In the genomic region with DNA sequence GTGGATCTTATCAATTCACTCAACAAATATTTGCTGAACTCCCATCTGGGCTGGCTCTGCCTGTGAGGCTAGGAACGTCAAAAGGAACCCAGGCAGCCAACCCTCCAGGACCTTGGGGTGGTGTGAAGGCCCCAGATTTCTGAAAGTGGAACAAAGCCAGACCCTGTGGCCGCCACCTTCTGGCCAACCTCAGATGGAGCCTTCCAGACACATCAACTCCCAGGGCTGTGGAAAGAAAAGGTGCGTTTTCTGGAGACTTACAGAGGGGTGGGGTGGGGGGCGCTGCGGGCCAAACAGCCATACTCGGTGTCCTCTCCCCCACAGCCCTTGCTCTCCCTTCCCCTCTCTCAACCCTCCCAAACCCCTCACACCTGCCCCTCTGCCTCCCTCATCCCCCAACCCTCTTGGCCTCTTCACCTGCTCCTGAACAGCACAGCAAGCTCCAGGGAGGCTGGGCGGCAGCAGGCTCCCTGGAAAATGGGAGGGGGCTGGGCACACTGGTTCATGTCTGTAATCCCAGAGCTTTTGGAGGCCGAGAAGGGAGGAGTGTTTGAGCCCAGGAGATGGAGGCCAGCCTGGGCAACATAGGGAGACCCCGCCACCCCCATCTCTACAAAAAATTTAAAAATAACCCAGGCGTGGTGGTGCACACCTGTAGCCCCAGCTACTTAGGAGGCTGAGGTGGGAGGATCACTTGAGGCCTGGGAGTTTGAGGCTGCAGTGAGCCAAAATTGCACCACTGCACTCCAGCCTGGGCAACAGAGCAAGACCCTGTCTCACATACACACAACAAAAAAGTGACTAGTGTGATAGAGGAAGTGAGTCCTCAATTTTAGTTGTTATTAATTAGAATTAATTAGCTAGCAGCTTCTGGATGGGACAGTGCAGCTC, we compare ENCODE assay signal across 15 cellular contexts. TPM values are rescaled to one million over a fixed set of nuclear protein-coding genes. Genes with fewer than 3 reads are reported as not detected.
DNase-seq lines count a peak whose midpoint lies in the region; ATAC-seq and TF ChIP-seq lines count a peak whose summit lies in the region.
"Had no signal": no experiment of that assay in that cellular context is flagged by ENCODE, and none has a peak within 500 bp of the region (broad histone marks: within the 10 kb centered on the region; RNA-seq: fewer than 3 reads in every experiment).

No MANE protein-coding gene starts in this region.

- no peak overlapping the region for H2AFZ ChIP-seq in OCI-LY7 (ENCODE audit: low read length)
- no peak overlapping the region for H2AFZ ChIP-seq in fibroblast of lung (ENCODE audit: low read length)

- H3K79me2 ChIP-seq in OCI-LY7 (ENCODE audit: insufficient read depth, low read depth, low read length): no peaks in the 10 kb centered on the region
- no peaks in the 10 kb centered on the region for H3K79me2 ChIP-seq in fibroblast of lung (ENCODE audit: control insufficient read depth, insufficient read depth, low read length)

- H3K4me3 Mint-ChIP-seq in natural killer cell: no peak overlapping the region

- no peak overlapping the region for H3K4me2 ChIP-seq in OCI-LY7 (ENCODE audit: low read length)
- H3K4me2 ChIP-seq in fibroblast of lung (ENCODE audit: extremely low read depth, insufficient read depth, low read length): no peak overlapping the region

- BruUV-seq in OCI-LY7 (replicated peaks; lab: Mats Ljungman, UMichigan): no TSS peak

- H3K9me3 ChIP-seq in cardiac muscle cell (ENCODE audit: low read depth) (no peaks in the 10 kb centered on the region), OCI-LY7 (ENCODE audit: low read length) (no peaks in the 10 kb centered on the region), fibroblast of lung (ENCODE audit: control insufficient read depth, insufficient read depth, low read depth, low read length) (no peaks in the 10 kb centered on the region), tibial nerve (peaks cover 0 to 4% (median 0%) of the 10 kb centered on the region in 4 donors)
- H3K9me3 ChIP-seq in effector memory CD4-positive, alpha-beta T cell (ENCODE audit: control insufficient read depth, low read length): no peaks in the 10 kb centered on the region
- H3K9me3 ChIP-seq: gastroesophageal sphincter, ovary had no signal

- no peak overlapping the region for H3K9ac ChIP-seq in fibroblast of lung (ENCODE audit: insufficient read depth, low read length)

- no peak for DNase-seq in cardiac muscle cell (ENCODE audit: low read depth in 1 of 2, low spot score in 1 of 2)
- DNase-seq in cardiac septum (ENCODE audit: low spot score): no peak
- DNase-seq in OCI-LY7 (ENCODE audit: low spot score): no peak
- no peak for DNase-seq in fibroblast of lung (ENCODE audit: low read depth in 2 of 2)
- DNase-seq in effector memory CD4-positive, alpha-beta T cell: no peak
- DNase-seq in tibial nerve (ENCODE audit: low spot score in 2 of 2): no peak
- DNase-seq in natural killer cell: no peak
- DNase-seq: activated gamma-delta T cell; NCI-H1930; stimulated activated CD4-positive, alpha-beta T cell treated with anti-CD3 and anti-CD28 coated beads, Interleukin-12 subunit alpha, Interleukin-12 subunit beta, amount 100 ng/mL, for 4 hours had no signal

- WGBS in tibial nerve, 2 donors: 70 to 75% methylated on average over 10 of the region's 10 CpGs

- ATAC-seq in natural killer cell (no peak), HG02798 (IDR thresholded peaks at IDR 0.05; ENCODE audit: poor library complexity, unreplicated experiment) (no peak)

- intact Hi-C loops in cardiac septum (cut with DNase I) (no loop called here), OCI-LY7 (cut with micrococcal nuclease; ENCODE audit: unreplicated experiment) (no loop called here), natural killer cell (cut with micrococcal nuclease) (no loop called here)

- POLR2A ChIA-PET in OCI-LY7 (lab: Charles Lee): interaction anchor here (0.5 to 0.7 kb wide), 2 partner anchors 12 to 107 kb away, joined by 5 read pairs; no protein-coding TSS in a partner anchor

- no peak for TF ChIP-seq POLR2A in tibial nerve (IDR thresholded peaks at IDR 0.05)

- no peaks in the 10 kb centered on the region for H3K9me3 Mint-ChIP-seq in natural killer cell
- H3K9me3 Mint-ChIP-seq: brain had no signal

- H3K27me3 Mint-ChIP-seq in natural killer cell (ENCODE audit: low read depth in 2 of 2): peaks cover 0 to 3% of the 10 kb centered on the region in 2 donors

- H3K9me2 ChIP-seq in OCI-LY7 (ENCODE audit: insufficient read depth, low read length): no peaks in the 10 kb centered on the region

- H3K27ac ChIP-seq in cardiac muscle cell (no peak overlapping the region), OCI-LY7 (ENCODE audit: low read depth, low read length, poor library complexity, severe bottlenecking) (no peak overlapping the region), fibroblast of lung (ENCODE audit: insufficient read depth, low read length) (no peak overlapping the region), tibial nerve (no peak overlapping the region)
- H3K27ac ChIP-seq in effector memory CD4-positive, alpha-beta T cell (ENCODE audit: insufficient read depth, low read length, poor library complexity, severe bottlenecking): no peak overlapping the region
- H3K27ac ChIP-seq: ovary, SK-N-MC had no signal

- H3K27ac Mint-ChIP-seq in natural killer cell: no peak overlapping the region

- H3K27me3 ChIP-seq in cardiac muscle cell (no peaks in the 10 kb centered on the region), fibroblast of lung (ENCODE audit: control insufficient read depth, insufficient read depth, low read length) (peaks cover 6% of the 10 kb centered on the region), tibial nerve (no peaks in the 10 kb centered on the region)
- no peaks in the 10 kb centered on the region for H3K27me3 ChIP-seq in effector memory CD4-positive, alpha-beta T cell (replicated peaks; ENCODE audit: control insufficient read depth, insufficient read depth, low read length, poor library complexity, severe bottlenecking)
- H3K27me3 ChIP-seq: ovary had no signal

- H3K4me3 ChIP-seq in cardiac muscle cell: no peak overlapping the region
- H3K4me3 ChIP-seq in OCI-LY7 (ENCODE audit: low read depth, low read length, poor library complexity, severe bottlenecking): no peak overlapping the region
- no peak overlapping the region for H3K4me3 ChIP-seq in fibroblast of lung (replicated peaks in 1 of 4; ENCODE audit: control extremely low read depth in 1 of 4, insufficient read depth in 1 of 4, low read depth in 3 of 4, low read length in 4 of 4)
- no peak overlapping the region for H3K4me3 ChIP-seq in effector memory CD4-positive, alpha-beta T cell (ENCODE audit: insufficient read depth, low read depth, low read length, poor library complexity, severe bottlenecking)
- H3K4me3 ChIP-seq in tibial nerve: no peak overlapping the region
- H3K4me3 ChIP-seq: ovary had no signal

- H4K20me1 ChIP-seq in OCI-LY7 (ENCODE audit: insufficient read depth, low read length): no peaks in the 10 kb centered on the region
- H4K20me1 ChIP-seq in fibroblast of lung (ENCODE audit: control insufficient read depth, extremely low read depth, insufficient read depth, low read length): no peaks in the 10 kb centered on the region

- CTCF ChIA-PET in OCI-LY7 (lab: Charles Lee; ENCODE audit: unreplicated experiment): no interaction called here

- TF ChIP-seq EP300 in tibial nerve (IDR thresholded peaks at IDR 0.05): no peak

- H3K4me1 ChIP-seq in cardiac muscle cell (ENCODE audit: low read depth): no peaks in the 10 kb centered on the region
- H3K4me1 ChIP-seq in OCI-LY7 (ENCODE audit: insufficient read depth, low read length, poor library complexity, severe bottlenecking): peaks cover 8% of the 10 kb centered on the region
- no peaks in the 10 kb centered on the region for H3K4me1 ChIP-seq in fibroblast of lung (ENCODE audit: control insufficient read depth, extremely low read depth, insufficient read depth, low read length)
- peaks cover 6% of the 10 kb centered on the region for H3K4me1 ChIP-seq in effector memory CD4-positive, alpha-beta T cell (ENCODE audit: control insufficient read depth, insufficient read depth, low read length, poor library complexity, severe bottlenecking)
- peaks cover 0 to 11% (median 0%) of the 10 kb centered on the region in 4 donors for H3K4me1 ChIP-seq in tibial nerve

- TF ChIP-seq CTCF in cardiac muscle cell (IDR thresholded peaks at IDR 0.05; ENCODE audit: low read depth, low read length) (peak; percentile 9), OCI-LY7 (conservative IDR thresholded peaks at IDR 0.05; ENCODE audit: low read length) (peak; percentile 44), fibroblast of lung (conservative IDR thresholded peaks at IDR 0.05 in 1 of 2, IDR thresholded peaks at IDR 0.05 in 1 of 2; ENCODE audit: low read depth in 1 of 2, low read length in 2 of 2) (peak; percentile 4 to 26), tibial nerve (IDR thresholded peaks at IDR 0.05) (no peak), natural killer cell (IDR thresholded peaks at IDR 0.05) (no peak)

- peaks cover 0 to 8% of the 10 kb centered on the region in 2 donors for H3K4me1 Mint-ChIP-seq in natural killer cell

- no peaks in the 10 kb centered on the region for H3K36me3 ChIP-seq in cardiac muscle cell
- H3K36me3 ChIP-seq in OCI-LY7 (ENCODE audit: insufficient read depth, low read length): no peaks in the 10 kb centered on the region
- no peaks in the 10 kb centered on the region for H3K36me3 ChIP-seq in fibroblast of lung (ENCODE audit: control insufficient read depth, insufficient read depth, low read length)
- no peaks in the 10 kb centered on the region for H3K36me3 ChIP-seq in effector memory CD4-positive, alpha-beta T cell (ENCODE audit: control insufficient read depth, insufficient read depth, low read length)
- no peaks in the 10 kb centered on the region for H3K36me3 ChIP-seq in tibial nerve
- H3K36me3 ChIP-seq: gastroesophageal sphincter, ovary had no signal

- H3K36me3 Mint-ChIP-seq in natural killer cell: no peaks in the 10 kb centered on the region
- H3K36me3 Mint-ChIP-seq: brain had no signal

RNA-seq across cellular contexts. Expression of gene PRRC2B, which starts 45.0 kb away (rescaled TPM):
- total RNA-seq in cardiac muscle cell (166 and 259 TPM in 2 replicates), cardiac septum (151 TPM), OCI-LY7 (2022) (210 and 224 TPM in 2 replicates), fibroblast of lung (51.4 and 66.4 TPM in 2 replicates), tibial nerve (100 to 1,000 TPM in 3 of 4 donors, 10 to 100 TPM in 1; 94.8 to 236 (median 174) TPM), natural killer cell (100 to 1,000 TPM; 249 to 275 (median 274) TPM)
- polyA plus RNA-seq in cardiac muscle cell (71.1 and 112 TPM in 2 replicates), fibroblast of lung (29.7 and 29.9 TPM in 2 replicates)
- total RNA-seq in OCI-LY7 (2014; rRNA removed; shearing (Covaris generic)): 84.2 and 89.4 TPM in 2 replicates
- polyA plus RNA-seq in fibroblast of lung (2012): 47.1 and 74.6 TPM in 2 replicates
- polyA minus RNA-seq in fibroblast of lung (ENCODE audit: low replicate concordance): 120 and 241 TPM in 2 replicates

RNA-seq across cellular contexts. Expression of gene PLPP7, which starts 59.4 kb away (rescaled TPM):
- total RNA-seq in cardiac muscle cell: 50.3 and 52.5 TPM in 2 replicates
- 36.9 and 42.5 TPM in 2 replicates for polyA plus RNA-seq in cardiac muscle cell
- 78.7 TPM for total RNA-seq in cardiac septum
- total RNA-seq in OCI-LY7 (2014; rRNA removed; shearing (Covaris generic)): 0.16 and 0.46 TPM in 2 replicates
- total RNA-seq in OCI-LY7 (2022): 0.11 and 0.28 TPM in 2 replicates
- 8.2 and 9.4 TPM in 2 replicates for total RNA-seq in fibroblast of lung
- polyA plus RNA-seq in fibroblast of lung: 2.8 and 3.0 TPM in 2 replicates
- polyA plus RNA-seq in fibroblast of lung (2012): 4.9 and 5.3 TPM in 2 replicates
- polyA minus RNA-seq in fibroblast of lung (ENCODE audit: low replicate concordance): 0.86 and 1.4 TPM in 2 replicates
- 10 to 100 TPM; 14.4 to 24.6 (median 21.5) TPM for total RNA-seq in tibial nerve
- under 1 TPM; 0.28 to 0.59 (median 0.34) TPM for total RNA-seq in natural killer cell

Comparison
In these comparisons a context has a peak if more than half of its experiments do, and no peak if none do; other contexts are left out.
1. CTCF ChIP-seq: peak in cardiac muscle cell (single experiment), OCI-LY7 (single experiment) and fibroblast of lung (2 of 2); none in tibial nerve (0 of 5) and natural killer cell (single experiment).